In the genomic region with DNA sequence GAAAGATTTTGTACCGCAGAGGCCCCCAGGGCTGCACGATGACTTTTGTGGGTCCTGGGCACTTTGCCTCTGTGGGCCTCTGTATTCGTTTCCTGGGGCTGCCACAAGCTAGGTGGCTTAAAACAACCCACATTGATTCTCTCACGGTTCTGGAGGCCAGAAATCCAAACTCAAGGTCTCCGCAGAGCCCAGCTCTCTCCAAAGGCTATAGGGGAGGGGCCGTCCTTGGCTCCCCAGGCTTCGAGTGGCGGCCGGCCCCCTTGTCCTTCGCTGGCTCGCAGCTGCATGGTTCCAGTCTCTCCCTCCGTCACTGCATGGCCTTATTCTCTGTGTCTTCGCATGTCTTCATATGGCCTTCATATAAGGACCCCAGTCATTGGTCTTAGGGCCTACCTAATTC, we compare ENCODE assay signal across 36 cellular contexts.
"Had no signal": no experiment of that assay in that cellular context is flagged by ENCODE, and none has a peak within 500 bp of the region (broad histone marks: within the 10 kb centered on the region; RNA-seq: fewer than 3 reads in every experiment).

No MANE protein-coding gene starts in this region.

- H3K27ac ChIP-seq: adrenal gland, body of pancreas, brain microvascular endothelial cell, breast epithelium, VCaP had no signal

- H3K9me3 ChIP-seq: adrenal gland, body of pancreas, breast epithelium had no signal

- H3K9me3 Mint-ChIP-seq: activated CD4-positive, alpha-beta memory T cell treated with anti-CD3 and anti-CD28 coated beads, Interleukin-2, amount 10 ng/mL, durations not matched to agents 7 days and 5 days; activated CD4-positive, alpha-beta T cell treated with anti-CD3 and anti-CD28 coated beads, Interleukin-2, amount 10 ng/mL, durations not matched to agents 7 days and 5 days; activated naive CD4-positive, alpha-beta T cell treated with anti-CD3 and anti-CD28 coated beads for 36 hours; activated naive CD4-positive, alpha-beta T cell treated with anti-CD3 and anti-CD28 coated beads, Interleukin-2, amount 50 U/mL, for 72 hours; activated naive CD8-positive, alpha-beta T cell treated with anti-CD3 and anti-CD28 coated beads for 36 hours; activated T-cell treated with anti-CD3 and anti-CD28 coated beads, Interleukin-2, amount 50 U/mL, for 24 hours; activated T-cell treated with anti-CD3 and anti-CD28 coated beads, Interleukin-2, amount 50 U/mL, for 72 hours; activated T-helper 1 cell treated with anti-CD3 and anti-CD28 coated beads, Interleukin-12 subunit alpha, Interleukin-12 subunit beta, Interleukin-2, Interleukin-4 antibody, amounts not matched to agents 30 ng/mL and 10 ng/mL and 1 ng/mL, durations not matched to agents 14 hours and 24 hours and 36 hours; activated T-helper 17 cell treated with anti-CD3 and anti-CD28 coated beads, Interleukin-2, amount 50 U/mL, for 72 hours; T-helper 1 cell treated with Interleukin-12 subunit alpha and Interleukin-12 subunit beta and Interleukin-4 antibody, amounts not matched to agents 30 μg/mL and 1 μg/mL, for 36 hours; T-helper 2 cell treated with Interferon-gamma antibody and Interleukin-4, amounts not matched to agents 5 μg/mL and 100 μg/mL, for 36 hours had no signal

- DNase-seq: activated CD4-positive, alpha-beta memory T cell treated with anti-CD3 and anti-CD28 coated beads, Interleukin-2, amount 10 ng/mL, durations not matched to agents 7 days and 5 days; activated CD4-positive, alpha-beta T cell treated with anti-CD3 and anti-CD28 coated beads for 1 hour; activated CD4-positive, alpha-beta T cell treated with anti-CD3 and anti-CD28 coated beads for 36 hours; activated CD4-positive, alpha-beta T cell treated with anti-CD3 and anti-CD28 coated beads for 48 hours; activated CD4-positive, alpha-beta T cell treated with anti-CD3 and anti-CD28 coated beads, Interleukin-2, amount 10 ng/mL, durations not matched to agents 7 days and 5 days; activated CD4-positive, alpha-beta T cell treated with anti-CD3 and anti-CD28 coated beads, Interleukin-2, amount 50 U/mL, for 48 hours; activated CD4-positive, CD25-positive, alpha-beta regulatory T cell; activated CD8-positive, alpha-beta memory T cell treated with anti-CD3 and anti-CD28 coated beads for 24 hours; activated CD8-positive, alpha-beta memory T cell treated with anti-CD3 and anti-CD28 coated beads, Interleukin-2, amount 10 ng/mL, durations not matched to agents 7 days and 5 days; activated CD8-positive, alpha-beta memory T cell treated with anti-CD3 and anti-CD28 coated beads, Interleukin-2, amount 50 U/mL, for 48 hours; activated CD8-positive, alpha-beta T cell treated with anti-CD3 and anti-CD28 coated beads, Interleukin-2, amount 10 ng/mL, durations not matched to agents 7 days and 5 days; activated effector memory CD4-positive, alpha-beta T cell treated with anti-CD3 and anti-CD28 coated beads, Interleukin-2, amount 50 U/mL, for 16 hours; activated gamma-delta T cell treated with Interleukin-2 at 50 U/mL for 16 hours; activated naive CD4-positive, alpha-beta T cell; activated naive CD4-positive, alpha-beta T cell treated with anti-CD3 and anti-CD28 coated beads for 36 hours; activated naive CD4-positive, alpha-beta T cell treated with anti-CD3 and anti-CD28 coated beads, Interleukin-2, amount 50 U/mL, for 16 hours; activated naive CD8-positive, alpha-beta T cell treated with anti-CD3 and anti-CD28 coated beads for 36 hours; activated T-cell treated with anti-CD3 and anti-CD28 coated beads, Interleukin-2, amount 50 U/mL, for 24 hours; activated T-cell treated with anti-CD3 and anti-CD28 coated beads, Interleukin-2, amount 50 U/mL, for 72 hours; amniotic stem cell; aorta; body of pancreas; brain microvascular endothelial cell; central memory CD4-positive, alpha-beta T cell; T-helper 1 cell; T-helper 2 cell; T-helper 9 cell had no signal

- H3K4me1 ChIP-seq: adrenal gland, body of pancreas, breast epithelium had no signal

- H3K36me3 Mint-ChIP-seq: activated CD8-positive, alpha-beta memory T cell treated with anti-CD3 and anti-CD28 coated beads, Interleukin-2, amount 10 ng/mL, durations not matched to agents 7 days and 5 days; activated naive CD4-positive, alpha-beta T cell treated with anti-CD3 and anti-CD28 coated beads, Interleukin-2, amount 50 U/mL, for 72 hours; activated naive CD8-positive, alpha-beta T cell treated with anti-CD3 and anti-CD28 coated beads for 36 hours had no signal

- H3K4me3 ChIP-seq: adrenal gland, body of pancreas, breast epithelium had no signal

- H3K27ac Mint-ChIP-seq: activated CD4-positive, alpha-beta memory T cell treated with anti-CD3 and anti-CD28 coated beads, Interleukin-2, amount 10 ng/mL, durations not matched to agents 7 days and 5 days; activated CD4-positive, alpha-beta T cell treated with anti-CD3 and anti-CD28 coated beads for 36 hours; activated CD4-positive, alpha-beta T cell treated with anti-CD3 and anti-CD28 coated beads, Interleukin-2, amount 10 ng/mL, durations not matched to agents 7 days and 5 days; activated CD8-positive, alpha-beta memory T cell treated with anti-CD3 and anti-CD28 coated beads, Interleukin-2, amount 10 ng/mL, durations not matched to agents 7 days and 5 days; activated CD8-positive, alpha-beta T cell treated with anti-CD3 and anti-CD28 coated beads, Interleukin-2, amount 10 ng/mL, durations not matched to agents 7 days and 5 days; activated naive CD4-positive, alpha-beta T cell treated with anti-CD3 and anti-CD28 coated beads for 36 hours; activated naive CD4-positive, alpha-beta T cell treated with anti-CD3 and anti-CD28 coated beads, Interleukin-2, amount 50 U/mL, for 72 hours; activated naive CD8-positive, alpha-beta T cell treated with anti-CD3 and anti-CD28 coated beads for 36 hours; activated T-cell treated with anti-CD3 and anti-CD28 coated beads, Interleukin-2, amount 50 U/mL, for 24 hours; activated T-cell treated with anti-CD3 and anti-CD28 coated beads, Interleukin-2, amount 50 U/mL, for 72 hours; activated T-helper 1 cell treated with anti-CD3 and anti-CD28 coated beads, Interleukin-12 subunit alpha, Interleukin-12 subunit beta, Interleukin-2, Interleukin-4 antibody, amounts not matched to agents 30 ng/mL and 10 ng/mL and 1 ng/mL, durations not matched to agents 14 hours and 24 hours and 36 hours; activated T-helper 17 cell treated with anti-CD3 and anti-CD28 coated beads, Interleukin-2, amount 50 U/mL, for 72 hours; T-helper 1 cell treated with Interleukin-12 subunit alpha and Interleukin-12 subunit beta and Interleukin-4 antibody, amounts not matched to agents 30 μg/mL and 1 μg/mL, for 36 hours; T-helper 2 cell treated with Interferon-gamma antibody and Interleukin-4, amounts not matched to agents 5 μg/mL and 100 μg/mL, for 36 hours had no signal

- H3K4me3 Mint-ChIP-seq: activated CD4-positive, alpha-beta memory T cell treated with anti-CD3 and anti-CD28 coated beads, Interleukin-2, amount 10 ng/mL, durations not matched to agents 7 days and 5 days; activated CD4-positive, alpha-beta T cell treated with anti-CD3 and anti-CD28 coated beads for 36 hours; activated CD4-positive, alpha-beta T cell treated with anti-CD3 and anti-CD28 coated beads, Interleukin-2, amount 10 ng/mL, durations not matched to agents 7 days and 5 days; activated CD8-positive, alpha-beta memory T cell treated with anti-CD3 and anti-CD28 coated beads, Interleukin-2, amount 10 ng/mL, durations not matched to agents 7 days and 5 days; activated CD8-positive, alpha-beta T cell treated with anti-CD3 and anti-CD28 coated beads, Interleukin-2, amount 10 ng/mL, durations not matched to agents 7 days and 5 days; activated naive CD4-positive, alpha-beta T cell treated with anti-CD3 and anti-CD28 coated beads for 36 hours; activated naive CD8-positive, alpha-beta T cell treated with anti-CD3 and anti-CD28 coated beads for 36 hours; activated T-cell treated with anti-CD3 and anti-CD28 coated beads, Interleukin-2, amount 50 U/mL, for 24 hours; activated T-cell treated with anti-CD3 and anti-CD28 coated beads, Interleukin-2, amount 50 U/mL, for 72 hours; activated T-helper 1 cell treated with anti-CD3 and anti-CD28 coated beads, Interleukin-12 subunit alpha, Interleukin-12 subunit beta, Interleukin-2, Interleukin-4 antibody, amounts not matched to agents 30 ng/mL and 10 ng/mL and 1 ng/mL, durations not matched to agents 14 hours and 24 hours and 36 hours; activated T-helper 17 cell treated with anti-CD3 and anti-CD28 coated beads, Interleukin-2, amount 50 U/mL, for 72 hours; T-helper 1 cell treated with Interleukin-12 subunit alpha and Interleukin-12 subunit beta and Interleukin-4 antibody, amounts not matched to agents 30 μg/mL and 1 μg/mL, for 36 hours; T-helper 2 cell treated with Interferon-gamma antibody and Interleukin-4, amounts not matched to agents 5 μg/mL and 100 μg/mL, for 36 hours had no signal

- H3K27me3 ChIP-seq: adrenal gland, body of pancreas, brain microvascular endothelial cell, breast epithelium had no signal

- H3K36me3 ChIP-seq: adrenal gland, brain microvascular endothelial cell, breast epithelium had no signal

- H3K4me1 Mint-ChIP-seq: activated CD4-positive, alpha-beta memory T cell treated with anti-CD3 and anti-CD28 coated beads, Interleukin-2, amount 10 ng/mL, durations not matched to agents 7 days and 5 days; activated CD4-positive, alpha-beta T cell treated with anti-CD3 and anti-CD28 coated beads for 36 hours; activated CD4-positive, alpha-beta T cell treated with anti-CD3 and anti-CD28 coated beads, Interleukin-2, amount 10 ng/mL, durations not matched to agents 7 days and 5 days; activated CD8-positive, alpha-beta memory T cell treated with anti-CD3 and anti-CD28 coated beads, Interleukin-2, amount 10 ng/mL, durations not matched to agents 7 days and 5 days; activated naive CD8-positive, alpha-beta T cell treated with anti-CD3 and anti-CD28 coated beads for 36 hours; activated T-helper 17 cell treated with anti-CD3 and anti-CD28 coated beads, Interleukin-2, amount 50 U/mL, for 72 hours had no signal

- ATAC-seq: activated CD4-positive, alpha-beta T cell treated with anti-CD3 and anti-CD28 coated beads for 36 hours; activated CD4-positive, CD25-positive, alpha-beta regulatory T cell treated with anti-CD3 and anti-CD28 coated beads, Interleukin-2, amount 50 U/mL, for 24 hours; activated CD8-positive, alpha-beta memory T cell treated with anti-CD3 and anti-CD28 coated beads, Interleukin-2, amount 10 ng/mL, durations not matched to agents 7 days and 5 days; activated CD8-positive, alpha-beta T cell treated with anti-CD3 and anti-CD28 coated beads, Interleukin-2, amount 10 ng/mL, durations not matched to agents 7 days and 5 days; activated naive CD4-positive, alpha-beta T cell treated with anti-CD3 and anti-CD28 coated beads, Interleukin-2, amount 50 U/mL, for 72 hours; activated T-cell treated with anti-CD3 and anti-CD28 coated beads, Interleukin-2, amount 50 U/mL, for 72 hours; activated T-helper 17 cell treated with anti-CD3 and anti-CD28 coated beads, Interleukin-2, amount 50 U/mL, for 72 hours; body of pancreas had no signal

- H3K27me3 Mint-ChIP-seq: activated CD4-positive, alpha-beta memory T cell treated with anti-CD3 and anti-CD28 coated beads, Interleukin-2, amount 10 ng/mL, durations not matched to agents 7 days and 5 days; activated CD4-positive, alpha-beta T cell treated with anti-CD3 and anti-CD28 coated beads for 36 hours; activated CD4-positive, alpha-beta T cell treated with anti-CD3 and anti-CD28 coated beads, Interleukin-2, amount 10 ng/mL, durations not matched to agents 7 days and 5 days; activated CD8-positive, alpha-beta memory T cell treated with anti-CD3 and anti-CD28 coated beads, Interleukin-2, amount 10 ng/mL, durations not matched to agents 7 days and 5 days; activated naive CD8-positive, alpha-beta T cell treated with anti-CD3 and anti-CD28 coated beads for 36 hours; activated T-cell treated with anti-CD3 and anti-CD28 coated beads, Interleukin-2, amount 50 U/mL, for 24 hours had no signal
